Comparison of ENCODE assay signal across 11 cellular contexts in genomic region chr6:15330174-15330934, GRCh38.
DNase-seq lines count a peak whose midpoint lies in the region; ATAC-seq lines count a peak whose summit lies in the region.
"Had no signal": no experiment of that assay in that cellular context is flagged by ENCODE, and none has a peak within 500 bp of the region (broad histone marks: within the 10 kb centered on the region; RNA-seq: fewer than 3 reads in every experiment).

No MANE protein-coding gene starts in this region.

- no peaks in the 10 kb centered on the region for H3K36me3 ChIP-seq in SJCRH30

- H3K9me3 ChIP-seq in SJCRH30 (replicated peaks), result no peaks in the 10 kb centered on the region

- no peaks in the 10 kb centered on the region for H3K27me3 ChIP-seq in SJCRH30

- DNase-seq in NK-92 treated with Interleukin-12 subunit alpha and Interleukin-12 subunit beta, amount 100 ng/mL, for 24 hours (lab: John Stamatoyannopoulos, UW), result peak; percentile 17
- DNase-seq in NK-92 (lab: John Stamatoyannopoulos, UW; ENCODE audit: unreplicated experiment), result no peak
- DNase-seq in SJCRH30, result peak; percentile 70 to 84
- no peak for DNase-seq in effector memory CD8-positive, alpha-beta T cell
- DNase-seq in sciatic nerve (ENCODE audit: low spot score), result no peak
- DNase-seq in DMS53 treated with DMSO at 0.1 percent for 48 hours (lab: John Stamatoyannopoulos, UW; ENCODE audit: unreplicated experiment), result no peak
- no peak for DNase-seq in superior temporal gyrus (ENCODE audit: extremely low spot score)
- DNase-seq in NCI-H146 (lab: John Stamatoyannopoulos, UW), result no peak
- DNase-seq: NCI-H510A treated with DMSO at 0.1 percent for 48 hours had no signal

- H3K4me3 ChIP-seq in SJCRH30, result peak overlapping the region; percentile 0; the same call in 1 of the 2 replicates
- H3K4me3 ChIP-seq: K562, lung had no signal

- H3K27ac Mint-ChIP-seq in effector memory CD8-positive, alpha-beta T cell, result peak overlapping the region; percentile 56 to 80

- intact Hi-C loops in sciatic nerve (cut with DNase I), result no loop called here

- H3K27me3 Mint-ChIP-seq in effector memory CD8-positive, alpha-beta T cell, result no peaks in the 10 kb centered on the region

- peak overlapping the region; percentile 48 to 58 for H3K4me3 Mint-ChIP-seq in effector memory CD8-positive, alpha-beta T cell

- H3K9me3 Mint-ChIP-seq in effector memory CD8-positive, alpha-beta T cell, result no peaks in the 10 kb centered on the region

- peaks cover 3% of the 10 kb centered on the region for H3K36me3 Mint-ChIP-seq in effector memory CD8-positive, alpha-beta T cell (ENCODE audit: insufficient read depth)

- no peak for ATAC-seq in effector memory CD8-positive, alpha-beta T cell (replicated peaks)
- peak; percentile 52 for ATAC-seq in sciatic nerve

- peaks cover 62 to 73% of the 10 kb centered on the region in 2 donors for H3K4me1 Mint-ChIP-seq in effector memory CD8-positive, alpha-beta T cell (ENCODE audit: low read depth in 2 of 2)

- peaks cover 40% of the 10 kb centered on the region for H3K4me1 ChIP-seq in SJCRH30

- peak overlapping the region; percentile 71 for H3K27ac ChIP-seq in SJCRH30

Comparison
In these comparisons a context has a peak if more than half of its experiments do, and no peak if none do; other contexts are left out.
1. DNase-seq: peak in NK-92 treated with Interleukin-12 subunit alpha and Interleukin-12 subunit beta, amount 100 ng/mL, for 24 hours (single experiment) and SJCRH30 (2 of 2); none in NK-92 (single experiment), effector memory CD8-positive, alpha-beta T cell (0 of 3), sciatic nerve (single experiment), DMS53 treated with DMSO at 0.1 percent for 48 hours (single experiment), superior temporal gyrus (single experiment) and NCI-H146 (single experiment).